23 cellular contexts compared by ENCODE assay signal in genomic region chr11:93672280-93672679, GRCh38.
"Had no signal": no experiment of that assay in that cellular context is flagged by ENCODE, and none has a peak within 500 bp of the region (broad histone marks: within the 10 kb centered on the region; RNA-seq: fewer than 3 reads in every experiment).

No MANE protein-coding gene starts in this region.

- DNase-seq: islet precursor cell; left ventricle myocardium inferior; mesendoderm; naive B cell; natural killer cell; ovary; stimulated activated CD4-positive, alpha-beta T cell treated with anti-CD3 and anti-CD28 coated beads, Interleukin-12 subunit alpha, Interleukin-12 subunit beta, amount 100 ng/mL, for 4 hours; stimulated activated CD4-positive, alpha-beta T cell treated with anti-CD3 and anti-CD28 coated beads, Interleukin-15, amount 100 ng/mL, for 24 hours; stimulated activated CD4-positive, alpha-beta T cell treated with anti-CD3 and anti-CD28 coated beads, Interleukin-2, amount 100 ng/mL, for 24 hours; stimulated activated CD4-positive, alpha-beta T cell treated with anti-CD3 and anti-CD28 coated beads, Interleukin-4, amount 100 ng/mL, for 1 hour; stimulated activated naive B cell treated with anti-CD40 and anti-IgM and Interleukin-4, amounts not matched to agents 10 μg/mL and 1 μg/mL and 100 μg/mL, for 72 hours; stimulated activated naive CD8-positive, alpha-beta T cell treated with anti-CD3 and anti-CD28 coated beads, Interleukin-15, Interleukin-2, amounts not matched to agents 100 U/mL and 50 U/mL, for 24 hours; stomach; testis; thyroid gland; transverse colon; upper lobe of left lung had no signal

- H3K4me3 Mint-ChIP-seq: mesothelial cell of epicardium; naive B cell; natural killer cell; stimulated activated naive B cell treated with anti-CD40 and anti-IgM and Interleukin-4, amounts not matched to agents 10 μg/mL and 1 μg/mL and 100 μg/mL, for 72 hours had no signal

- H3K27me3 ChIP-seq: ovary, right atrium auricular region, stomach, testis, thyroid gland, transverse colon, upper lobe of left lung had no signal

- H3K4me1 ChIP-seq: left ventricle myocardium inferior, right atrium auricular region, stomach, testis, thyroid gland, transverse colon, upper lobe of left lung had no signal

- H3K36me3 ChIP-seq: ovary had no signal

- H3K27ac Mint-ChIP-seq: mesothelial cell of epicardium; progenitor cell of endocrine pancreas; stimulated activated naive B cell treated with anti-CD40 and anti-IgM and Interleukin-4, amounts not matched to agents 10 μg/mL and 1 μg/mL and 100 μg/mL, for 72 hours had no signal

- ATAC-seq: natural killer cell; sciatic nerve; stimulated activated naive B cell treated with anti-CD40 and anti-IgM and Interleukin-4, amounts not matched to agents 10 μg/mL and 1 μg/mL and 100 μg/mL, for 72 hours; stimulated activated naive CD8-positive, alpha-beta T cell treated with anti-CD3 and anti-CD28 coated beads, Interleukin-15, Interleukin-2, amounts not matched to agents 100 U/mL and 50 U/mL, for 24 hours had no signal

- H3K4me1 Mint-ChIP-seq: mesothelial cell of epicardium, natural killer cell had no signal

- H3K27me3 Mint-ChIP-seq: naive B cell; progenitor cell of endocrine pancreas; stimulated activated naive B cell treated with anti-CD40 and anti-IgM and Interleukin-4, amounts not matched to agents 10 μg/mL and 1 μg/mL and 100 μg/mL, for 72 hours had no signal

- H3K4me3 ChIP-seq: left ventricle myocardium inferior, lung, ovary, right atrium auricular region, skin epidermis, stomach, testis, thyroid gland, transverse colon, upper lobe of left lung had no signal

- H3K9me3 Mint-ChIP-seq: mesothelial cell of epicardium; naive B cell; natural killer cell; stimulated activated naive B cell treated with anti-CD40 and anti-IgM and Interleukin-4, amounts not matched to agents 10 μg/mL and 1 μg/mL and 100 μg/mL, for 72 hours had no signal

- H3K9me3 ChIP-seq: left ventricle myocardium inferior, ovary, right atrium auricular region, stomach, testis, thyroid gland, transverse colon, upper lobe of left lung had no signal

- H3K27ac ChIP-seq: left ventricle myocardium inferior, ovary, right atrium auricular region, skin epidermis, stomach, testis, thyroid gland, transverse colon, upper lobe of left lung had no signal
